Comparison of ENCODE assay signal across 30 cellular contexts in genomic region chr7:35738889-35739288, GRCh38.
"Had no signal": no experiment of that assay in that cellular context is flagged by ENCODE, and none has a peak within 500 bp of the region (broad histone marks: within the 10 kb centered on the region; RNA-seq: fewer than 3 reads in every experiment).

No MANE protein-coding gene starts in this region.

- H3K4me1 ChIP-seq: ascending aorta had no signal

- H3K9me3 ChIP-seq: ascending aorta had no signal

- DNase-seq: activated CD4-positive, alpha-beta memory T cell treated with anti-CD3 and anti-CD28 coated beads, Interleukin-2, amount 10 ng/mL, durations not matched to agents 7 days and 5 days; activated CD4-positive, alpha-beta T cell treated with anti-CD3 and anti-CD28 coated beads for 1 hour; activated CD4-positive, alpha-beta T cell treated with anti-CD3 and anti-CD28 coated beads for 36 hours; activated CD4-positive, alpha-beta T cell treated with anti-CD3 and anti-CD28 coated beads for 48 hours; activated CD4-positive, alpha-beta T cell treated with anti-CD3 and anti-CD28 coated beads, Interleukin-2, amount 10 ng/mL, durations not matched to agents 7 days and 5 days; activated CD4-positive, alpha-beta T cell treated with anti-CD3 and anti-CD28 coated beads, Interleukin-2, amount 50 U/mL, for 48 hours; activated CD4-positive, CD25-positive, alpha-beta regulatory T cell; activated CD8-positive, alpha-beta memory T cell treated with anti-CD3 and anti-CD28 coated beads for 24 hours; activated CD8-positive, alpha-beta memory T cell treated with anti-CD3 and anti-CD28 coated beads, Interleukin-2, amount 10 ng/mL, durations not matched to agents 7 days and 5 days; activated CD8-positive, alpha-beta memory T cell treated with anti-CD3 and anti-CD28 coated beads, Interleukin-2, amount 50 U/mL, for 48 hours; activated CD8-positive, alpha-beta T cell treated with anti-CD3 and anti-CD28 coated beads, Interleukin-2, amount 10 ng/mL, durations not matched to agents 7 days and 5 days; activated effector memory CD4-positive, alpha-beta T cell treated with Interleukin-2 at 50 U/mL for 16 hours; activated gamma-delta T cell; activated naive CD4-positive, alpha-beta T cell treated with anti-CD3 and anti-CD28 coated beads, Interleukin-2, amount 10 ng/mL, durations not matched to agents 7 days and 5 days; activated naive CD4-positive, alpha-beta T cell treated with Interleukin-2 at 50 U/mL for 16 hours; activated naive CD8-positive, alpha-beta T cell treated with anti-CD3 and anti-CD28 coated beads, Interleukin-2, amount 10 ng/mL, durations not matched to agents 7 days and 5 days; activated naive CD8-positive, alpha-beta T cell treated with anti-CD3 and anti-CD28 coated beads, Interleukin-2, amount 50 U/mL, for 24 hours; activated T-cell treated with anti-CD3 and anti-CD28 coated beads, Interleukin-2, amount 50 U/mL, for 24 hours; activated T-cell treated with anti-CD3 and anti-CD28 coated beads, Interleukin-2, amount 50 U/mL, for 48 hours; amygdala; anterior cingulate cortex; caudate nucleus; cerebellar nuclear complex; T-helper 2 cell; T-helper 9 cell; WERI-Rb-1 had no signal

- H3K36me3 ChIP-seq: ascending aorta, cardiac muscle cell, WERI-Rb-1 had no signal

- ATAC-seq: activated CD4-positive, alpha-beta T cell treated with anti-CD3 and anti-CD28 coated beads for 36 hours; activated CD4-positive, CD25-positive, alpha-beta regulatory T cell treated with anti-CD3 and anti-CD28 coated beads, Interleukin-2, amount 50 U/mL, for 24 hours; activated CD8-positive, alpha-beta memory T cell treated with anti-CD3 and anti-CD28 coated beads, Interleukin-2, amount 10 ng/mL, durations not matched to agents 7 days and 5 days; activated CD8-positive, alpha-beta T cell treated with anti-CD3 and anti-CD28 coated beads, Interleukin-2, amount 10 ng/mL, durations not matched to agents 7 days and 5 days; activated naive CD8-positive, alpha-beta T cell treated with anti-CD3 and anti-CD28 coated beads, Interleukin-2, amount 50 U/mL, for 24 hours; WTC11 had no signal

- H3K27ac ChIP-seq: ascending aorta, cardiac muscle cell, WERI-Rb-1 had no signal

- H3K4me3 ChIP-seq: ascending aorta, cardiac muscle cell had no signal
